In genomic region chr1:45011837-45012638, GRCh38 we compare ENCODE assay signal across 8 cellular contexts. TPM values are rescaled to one million over a fixed set of nuclear protein-coding genes. Genes with fewer than 3 reads are reported as not detected.
DNase-seq lines count a peak whose midpoint lies in the region; ATAC-seq and TF ChIP-seq lines count a peak whose summit lies in the region.

Gene UROD, plus strand, starts transcription at chr1:45012254. Its CDS starts 12 bp downstream, at chr1:45012266.

- H3K27ac Mint-ChIP-seq in T-helper 1 cell treated with Interleukin-12 subunit alpha and Interleukin-12 subunit beta and Interleukin-4 antibody, amounts not matched to agents 30 μg/mL and 1 μg/mL, for 36 hours = peak within 1 kb of the TSS; percentile 80
- H3K27ac Mint-ChIP-seq in progenitor cell of endocrine pancreas = peak within 1 kb of the TSS; percentile 93

- peak; percentile 59 for ATAC-seq in HG02852 (IDR thresholded peaks at IDR 0.05; ENCODE audit: unreplicated experiment)

- H3K4me3 ChIP-seq in GM12865 (ENCODE audit: low read depth, low read length) (peak within 1 kb of the TSS; percentile 71), left ventricle myocardium inferior (peak within 1 kb of the TSS; percentile 100)

- intact Hi-C loops in left ventricle myocardium inferior (cut with micrococcal nuclease) = loop anchor here (10.0 kb wide), 1 partner anchor 483 kb away; the partner anchor contains the start of gene TESK2

- H3K27me3 ChIP-seq in left ventricle myocardium inferior (ENCODE audit: low read depth) = no peaks in the 10 kb centered on the region

- H3K4me1 Mint-ChIP-seq in T-helper 1 cell treated with Interleukin-12 subunit alpha and Interleukin-12 subunit beta and Interleukin-4 antibody, amounts not matched to agents 30 μg/mL and 1 μg/mL, for 36 hours (ENCODE audit: low read depth) = peaks cover 28% of the 10 kb centered on the region
- peaks cover 27% of the 10 kb centered on the region for H3K4me1 Mint-ChIP-seq in progenitor cell of endocrine pancreas (ENCODE audit: low read depth)

- TF ChIP-seq CTCF in GM12865 (IDR thresholded peaks at IDR 0.05; ENCODE audit: insufficient read depth, low read depth, low read length, missing control alignments) (no peak), left ventricle myocardium inferior (IDR thresholded peaks at IDR 0.05; ENCODE audit: borderline replicate concordance) (no peak), progenitor cell of endocrine pancreas (IDR thresholded peaks at IDR 0.05; ENCODE audit: unreplicated experiment) (no peak)

- H3K9me3 Mint-ChIP-seq in T-helper 1 cell treated with Interleukin-12 subunit alpha and Interleukin-12 subunit beta and Interleukin-4 antibody, amounts not matched to agents 30 μg/mL and 1 μg/mL, for 36 hours = no peaks in the 10 kb centered on the region
- no peaks in the 10 kb centered on the region for H3K9me3 Mint-ChIP-seq in progenitor cell of endocrine pancreas (ENCODE audit: low read depth)

- peak within 1 kb of the TSS; percentile 91 for H3K27ac ChIP-seq in left ventricle myocardium inferior (replicated peaks)

- peaks cover 39% of the 10 kb centered on the region for H3K36me3 ChIP-seq in left ventricle myocardium inferior

- H3K9me3 ChIP-seq in left ventricle myocardium inferior (replicated peaks) = no peaks in the 10 kb centered on the region

- peaks cover 18% of the 10 kb centered on the region for H3K36me3 Mint-ChIP-seq in T-helper 1 cell treated with Interleukin-12 subunit alpha and Interleukin-12 subunit beta and Interleukin-4 antibody, amounts not matched to agents 30 μg/mL and 1 μg/mL, for 36 hours (ENCODE audit: low read depth)
- H3K36me3 Mint-ChIP-seq in progenitor cell of endocrine pancreas (ENCODE audit: insufficient read depth) = peaks cover 4% of the 10 kb centered on the region

- peak; percentile 97 for DNase-seq in GM12865 (ENCODE audit: low read depth)
- peak; percentile 92 for DNase-seq in NCI-H146 (lab: John Stamatoyannopoulos, UW)
- peak; percentile 94 for DNase-seq in amniotic stem cell (lab: John Stamatoyannopoulos, UW)
- peak; percentile 92 for DNase-seq in left ventricle myocardium inferior
- peak; percentile 74 for DNase-seq in progenitor cell of endocrine pancreas (ENCODE audit: low spot score, unreplicated experiment)
- peak; percentile 93 for DNase-seq in ureter (ENCODE audit: low spot score)

- H3K27me3 Mint-ChIP-seq in T-helper 1 cell treated with Interleukin-12 subunit alpha and Interleukin-12 subunit beta and Interleukin-4 antibody, amounts not matched to agents 30 μg/mL and 1 μg/mL, for 36 hours (ENCODE audit: low read depth) = no peaks in the 10 kb centered on the region
- H3K27me3 Mint-ChIP-seq in progenitor cell of endocrine pancreas = no peaks in the 10 kb centered on the region

- H3K4me1 ChIP-seq in left ventricle myocardium inferior = peaks cover 60% of the 10 kb centered on the region

- H3K4me3 Mint-ChIP-seq in T-helper 1 cell treated with Interleukin-12 subunit alpha and Interleukin-12 subunit beta and Interleukin-4 antibody, amounts not matched to agents 30 μg/mL and 1 μg/mL, for 36 hours = peak within 1 kb of the TSS; percentile 80
- peak within 1 kb of the TSS; percentile 74 for H3K4me3 Mint-ChIP-seq in progenitor cell of endocrine pancreas (ENCODE audit: low read depth)

RNA-seq across cellular contexts. Expression of gene UROD, which starts in this region (rescaled TPM):
- 67.5 TPM for total RNA-seq in left ventricle myocardium inferior
- total RNA-seq in progenitor cell of endocrine pancreas = 61.5 and 64.4 TPM in 2 replicates
- 60.8 TPM for total RNA-seq in ureter

Comparison
In these comparisons a context has a peak if more than half of its experiments do, and no peak if none do; other contexts are left out.
1. Peak in every context shown above with its lines: DNase-seq, ATAC-seq, H3K4me3 ChIP-seq and H3K27ac ChIP-seq.